ENCODE assay signal across 8 cellular contexts in the genomic region with DNA sequence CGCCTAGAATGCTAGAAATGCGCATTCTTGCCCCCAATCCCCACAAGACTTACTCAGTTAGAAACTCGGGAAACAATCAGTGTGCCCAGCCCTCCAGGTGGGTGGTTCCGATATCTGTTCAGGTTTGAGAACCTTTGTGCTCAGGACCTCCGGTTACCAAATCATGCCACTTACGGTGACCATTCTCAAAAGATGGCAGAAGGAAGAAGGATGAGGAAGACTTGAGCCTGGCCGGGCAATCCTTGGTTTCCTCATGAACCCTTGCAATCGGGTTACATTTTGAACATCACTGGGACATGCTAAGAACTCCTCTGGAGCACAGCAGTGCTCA. TPM values are rescaled to one million over a fixed set of nuclear protein-coding genes. Genes with fewer than 3 reads are reported as not detected.
A peak's percentile ranks its signal among the peaks of the same experiment; 100 is the strongest.
DNase-seq lines count a peak whose midpoint lies in the region; ATAC-seq, FAIRE-seq and TF ChIP-seq lines count a peak whose summit lies in the region.

No MANE protein-coding gene starts in this region.

- POLR2A ChIA-PET in A549 (lab: Yijun Ruan, JAX): no interaction called here

- no peak overlapping the region for H3K9ac ChIP-seq in kidney (ENCODE audit: low read length in 2 of 2)

- no peak for ATAC-seq in A549
- no peak for ATAC-seq in GM21447 (IDR thresholded peaks at IDR 0.05; ENCODE audit: unreplicated experiment)

- intact Hi-C loops in kidney (cut with DNase I): no loop called here

- H3K4me3 ChIP-seq in A549 (peak overlapping the region; percentile 21; the same call in 2 of the 3 replicates), SJSA1 (peak overlapping the region; percentile 37), kidney (ENCODE audit: low read length in 2 of 2) (peak overlapping the region in 1 of 2 donors; percentile 36)

- 74% methylated on average over 8 of the region's 8 CpGs for WGBS in A549 (ENCODE audit: missing lambda C conversion rate)

- CTCF ChIA-PET in A549 (lab: Yijun Ruan, JAX): interaction anchor here (6.6 kb wide), 1 partner anchor 260 kb away, joined by 32 read pairs; no protein-coding TSS in a partner anchor

- TF ChIP-seq EP300 in A549 (IDR thresholded peaks at IDR 0.05): no peak

- FAIRE-seq in A549 (lab: Jason Lieb, UNC) (no peak), GM19239 (lab: Jason Lieb, UNC) (peak; percentile 98), kidney (lab: Jason Lieb, UNC) (no peak)

- H3K27me3 ChIP-seq in SJSA1 (replicated peaks): no peaks in the 10 kb centered on the region

- no peak for TF ChIP-seq POLR2A in A549 (IDR thresholded peaks at IDR 0.05; ENCODE audit: low read length)

- H3K9me3 ChIP-seq in A549 (no peaks in the 10 kb centered on the region), SJSA1 (replicated peaks) (no peaks in the 10 kb centered on the region), kidney (ENCODE audit: control insufficient read depth in 1 of 2, low read length in 2 of 2) (no peaks in the 10 kb centered on the region)

- peak overlapping the region; percentile 71 for H3K4me2 ChIP-seq in A549

- TF ChIP-seq RAD21 in A549 (conservative IDR thresholded peaks at IDR 0.05 in 1 of 2, IDR thresholded peaks at IDR 0.05 in 1 of 2): no peak

- DNase-seq in A549 (ENCODE audit: low read depth in 1 of 2, low spot score in 1 of 2): no peak
- DNase-seq in GM19239 (ENCODE audit: insufficient read length, low spot score): no peak
- no peak for DNase-seq in SJSA1 (ENCODE audit: low read depth in 1 of 2, low spot score in 2 of 2)
- DNase-seq in kidney: peak; percentile 18
- DNase-seq in middle frontal gyrus (ENCODE audit: extremely low spot score, low spot score): no peak
- DNase-seq in SKM-1 (lab: John Stamatoyannopoulos, UW; ENCODE audit: unreplicated experiment): no peak
- DNase-seq in AML-193 (lab: John Stamatoyannopoulos, UW): no peak

- peaks cover 28% of the 10 kb centered on the region for H3K4me1 ChIP-seq in A549
- H3K4me1 ChIP-seq in SJSA1 (replicated peaks): peaks cover 44% of the 10 kb centered on the region
- no peaks in the 10 kb centered on the region for H3K4me1 ChIP-seq in kidney (ENCODE audit: control insufficient read depth in 1 of 2, insufficient read depth in 1 of 2, low read depth in 1 of 2, low read length in 2 of 2)

- TF ChIP-seq CTCF in A549 (IDR thresholded peaks at IDR 0.05): no peak
- TF ChIP-seq CTCF in kidney (IDR thresholded peaks at IDR 0.05; ENCODE audit: borderline replicate concordance, extremely low read depth, insufficient read depth): no peak

- peaks cover 8% of the 10 kb centered on the region; the same call in 1 of the 2 replicates for H3K36me3 ChIP-seq in SJSA1
- no peaks in the 10 kb centered on the region for H3K36me3 ChIP-seq in kidney (ENCODE audit: control insufficient read depth in 1 of 2, insufficient read depth in 2 of 2, low read length in 2 of 2)

- H3K27ac ChIP-seq in A549 (0 out of 6 replicates have a peak overlapping the region, but pooled peaks of 1 of the 2 experiments have one; percentile 28), SJSA1 (no peak overlapping the region), kidney (ENCODE audit: low read depth in 2 of 2, low read length in 2 of 2) (no peak overlapping the region)

TF ChIP-seq in A549, 52 proteins besides CTCF, POLR2A, EP300 and RAD21:
- TF ChIP-seq HOXB13 (CRISPR knock-in tag; IDR thresholded peaks at IDR 0.05; ENCODE audit: low read depth) (no peak), HDAC2 (IDR thresholded peaks at IDR 0.05) (no peak), ESRRA (IDR thresholded peaks at IDR 0.05; ENCODE audit: borderline replicate concordance, low read length) (no peak), ZSCAN20 (CRISPR knock-in tag; IDR thresholded peaks at IDR 0.05) (no peak), FOSL2 (IDR thresholded peaks at IDR 0.05) (no peak), FOSL2 (CRISPR knock-in tag; IDR thresholded peaks at IDR 0.05) (no peak), GATA3 (IDR thresholded peaks at IDR 0.05; ENCODE audit: borderline replicate concordance) (no peak), CBX2 (IDR thresholded peaks at IDR 0.05; ENCODE audit: borderline replicate concordance, low read depth) (no peak)
- TF ChIP-seq, protein P1, sequence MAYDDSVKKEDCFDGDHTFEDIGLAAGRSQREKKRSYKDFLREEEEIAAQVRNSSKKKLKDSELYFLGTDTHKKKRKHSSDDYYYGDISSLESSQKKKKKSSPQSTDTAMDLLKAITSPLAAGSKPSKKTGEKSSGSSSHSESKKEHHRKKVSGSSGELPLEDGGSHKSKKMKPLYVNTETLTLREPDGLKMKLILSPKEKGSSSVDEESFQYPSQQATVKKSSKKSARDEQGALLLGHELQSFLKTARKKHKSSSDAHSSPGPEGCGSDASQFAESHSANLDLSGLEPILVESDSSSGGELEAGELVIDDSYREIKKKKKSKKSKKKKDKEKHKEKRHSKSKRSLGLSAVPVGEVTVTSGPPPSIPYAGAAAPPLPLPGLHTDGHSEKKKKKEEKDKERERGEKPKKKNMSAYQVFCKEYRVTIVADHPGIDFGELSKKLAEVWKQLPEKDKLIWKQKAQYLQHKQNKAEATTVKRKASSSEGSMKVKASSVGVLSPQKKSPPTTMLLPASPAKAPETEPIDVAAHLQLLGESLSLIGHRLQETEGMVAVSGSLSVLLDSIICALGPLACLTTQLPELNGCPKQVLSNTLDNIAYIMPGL (CRISPR knock-in tag; IDR thresholded peaks at IDR 0.05; ENCODE audit: borderline replicate concordance): no peak
TF ChIP-seq in A549: peak in this region for 0.

RNA-seq across cellular contexts. Expression of a gene that starts 52.1 kb away (rescaled TPM):
- polyA plus RNA-seq in A549 (2011; rRNA removed) (68.0 and 75.2 TPM in 2 replicates), A549 (2017; fragmentation: RNase III; extraction: RNeasy Plus Mini Kit Qiagen cat#74134 plus additional on column Dnase treatment) (121 to 131 TPM (median 124 TPM) in 3 replicates), kidney (ENCODE audit: insufficient read depth, low read depth, low replicate concordance) (46.4 TPM)
- polyA plus RNA-seq in A549 (2012; cell fraction: cytosol; rRNA removed): 42.8 and 47.4 TPM in 2 replicates
- polyA plus RNA-seq in A549 (2012; cell fraction: nucleus; rRNA removed): 52.2 and 80.4 TPM in 2 replicates
- 20.4 and 25.5 TPM in 2 replicates for polyA minus RNA-seq in A549 (2011; rRNA and poly(A)+ RNA removed)
- 39.7 and 54.1 TPM in 2 replicates for total RNA-seq in SJSA1 (2014; rRNA removed; shearing (Covaris generic))
- total RNA-seq in kidney: 91.9 TPM
